In the genomic region with DNA sequence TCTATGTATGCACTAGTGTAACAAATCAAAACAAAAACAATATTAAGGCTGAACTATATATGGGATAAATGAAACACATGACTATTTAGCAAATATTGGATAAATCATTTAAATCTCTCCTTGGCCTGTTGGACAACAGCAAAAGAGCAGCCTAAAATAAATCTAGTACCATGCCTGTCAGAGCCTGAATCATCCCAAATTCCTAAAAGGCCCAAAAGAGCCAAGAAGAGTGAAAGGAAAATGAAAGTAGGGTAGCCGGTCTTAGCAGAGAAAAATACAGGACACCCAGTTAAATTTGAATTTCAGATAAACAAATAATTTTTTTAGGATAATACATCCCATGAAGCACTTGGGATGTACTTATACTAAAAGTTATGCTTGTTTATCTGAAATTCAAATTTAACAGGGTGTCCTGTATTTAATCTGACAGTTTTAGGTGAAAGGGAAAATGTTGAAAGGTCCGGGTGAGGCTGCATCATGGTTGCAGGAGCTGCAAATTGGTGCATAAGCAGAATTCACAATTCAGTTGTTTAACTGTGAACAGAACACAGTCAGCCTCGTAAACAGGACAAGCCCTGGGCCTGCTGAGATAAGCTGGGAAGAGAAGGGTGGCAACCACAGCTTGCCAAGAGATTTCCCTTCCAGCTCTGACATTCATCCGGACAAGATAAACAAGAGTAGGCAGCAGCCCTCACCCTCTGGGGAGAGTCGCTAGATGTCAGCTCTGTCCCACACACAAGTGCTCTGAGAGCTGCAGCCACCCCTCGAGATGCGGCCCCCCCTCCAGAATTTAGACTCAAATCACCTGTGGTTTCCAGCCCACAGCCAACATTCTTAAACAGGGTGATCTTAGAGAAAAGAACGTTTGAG, we compare ENCODE assay signal across 1 cellular context.
TF ChIP-seq lines count a peak whose summit lies in the region.

No MANE protein-coding gene starts in this region.

TF ChIP-seq in K562, 482 proteins besides CTCF, POLR2A, EP300 and RAD21 (continued from another document and continues in another):
- TF ChIP-seq, protein P1, sequence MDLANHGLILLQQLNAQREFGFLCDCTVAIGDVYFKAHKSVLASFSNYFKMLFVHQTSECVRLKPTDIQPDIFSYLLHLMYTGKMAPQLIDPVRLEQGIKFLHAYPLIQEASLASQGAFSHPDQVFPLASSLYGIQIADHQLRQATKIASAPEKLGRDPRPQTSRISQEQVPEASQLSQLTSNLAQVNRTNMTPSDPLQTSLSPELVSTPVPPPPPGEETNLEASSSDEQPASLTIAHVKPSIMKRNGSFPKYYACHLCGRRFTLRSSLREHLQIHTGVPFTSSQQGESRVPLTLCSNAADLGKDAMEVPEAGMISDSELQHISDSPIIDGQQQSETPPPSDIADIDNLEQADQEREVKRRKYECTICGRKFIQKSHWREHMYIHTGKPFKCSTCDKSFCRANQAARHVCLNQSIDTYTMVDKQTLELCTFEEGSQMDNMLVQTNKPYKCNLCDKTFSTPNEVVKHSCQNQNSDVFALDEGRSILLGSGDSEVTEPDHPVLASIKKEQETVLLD (IDR thresholded peaks at IDR 0.05), result no peak
- TF ChIP-seq, protein P2, sequence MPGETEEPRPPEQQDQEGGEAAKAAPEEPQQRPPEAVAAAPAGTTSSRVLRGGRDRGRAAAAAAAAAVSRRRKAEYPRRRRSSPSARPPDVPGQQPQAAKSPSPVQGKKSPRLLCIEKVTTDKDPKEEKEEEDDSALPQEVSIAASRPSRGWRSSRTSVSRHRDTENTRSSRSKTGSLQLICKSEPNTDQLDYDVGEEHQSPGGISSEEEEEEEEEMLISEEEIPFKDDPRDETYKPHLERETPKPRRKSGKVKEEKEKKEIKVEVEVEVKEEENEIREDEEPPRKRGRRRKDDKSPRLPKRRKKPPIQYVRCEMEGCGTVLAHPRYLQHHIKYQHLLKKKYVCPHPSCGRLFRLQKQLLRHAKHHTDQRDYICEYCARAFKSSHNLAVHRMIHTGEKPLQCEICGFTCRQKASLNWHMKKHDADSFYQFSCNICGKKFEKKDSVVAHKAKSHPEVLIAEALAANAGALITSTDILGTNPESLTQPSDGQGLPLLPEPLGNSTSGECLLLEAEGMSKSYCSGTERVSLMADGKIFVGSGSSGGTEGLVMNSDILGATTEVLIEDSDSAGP (CRISPR knock-in tag; IDR thresholded peaks at IDR 0.05), result no peak
- peak; percentile 76 for TF ChIP-seq TAL1 (IDR thresholded peaks at IDR 0.05)
- peak; percentile 78 for TF ChIP-seq ETV5 (CRISPR knock-in tag; IDR thresholded peaks at IDR 0.05; ENCODE audit: low read depth)
- TF ChIP-seq IFI16 (CRISPR knock-in tag; IDR thresholded peaks at IDR 0.05), result no peak
- TF ChIP-seq PHB (CRISPR knock-in tag; IDR thresholded peaks at IDR 0.05), result no peak
- TF ChIP-seq, protein P3, sequence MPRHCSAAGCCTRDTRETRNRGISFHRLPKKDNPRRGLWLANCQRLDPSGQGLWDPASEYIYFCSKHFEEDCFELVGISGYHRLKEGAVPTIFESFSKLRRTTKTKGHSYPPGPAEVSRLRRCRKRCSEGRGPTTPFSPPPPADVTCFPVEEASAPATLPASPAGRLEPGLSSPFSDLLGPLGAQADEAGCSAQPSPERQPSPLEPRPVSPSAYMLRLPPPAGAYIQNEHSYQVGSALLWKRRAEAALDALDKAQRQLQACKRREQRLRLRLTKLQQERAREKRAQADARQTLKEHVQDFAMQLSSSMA (CRISPR knock-in tag; IDR thresholded peaks at IDR 0.05), result no peak
- no peak for TF ChIP-seq ZBTB17 (CRISPR knock-in tag; IDR thresholded peaks at IDR 0.05)
- TF ChIP-seq, protein P4, sequence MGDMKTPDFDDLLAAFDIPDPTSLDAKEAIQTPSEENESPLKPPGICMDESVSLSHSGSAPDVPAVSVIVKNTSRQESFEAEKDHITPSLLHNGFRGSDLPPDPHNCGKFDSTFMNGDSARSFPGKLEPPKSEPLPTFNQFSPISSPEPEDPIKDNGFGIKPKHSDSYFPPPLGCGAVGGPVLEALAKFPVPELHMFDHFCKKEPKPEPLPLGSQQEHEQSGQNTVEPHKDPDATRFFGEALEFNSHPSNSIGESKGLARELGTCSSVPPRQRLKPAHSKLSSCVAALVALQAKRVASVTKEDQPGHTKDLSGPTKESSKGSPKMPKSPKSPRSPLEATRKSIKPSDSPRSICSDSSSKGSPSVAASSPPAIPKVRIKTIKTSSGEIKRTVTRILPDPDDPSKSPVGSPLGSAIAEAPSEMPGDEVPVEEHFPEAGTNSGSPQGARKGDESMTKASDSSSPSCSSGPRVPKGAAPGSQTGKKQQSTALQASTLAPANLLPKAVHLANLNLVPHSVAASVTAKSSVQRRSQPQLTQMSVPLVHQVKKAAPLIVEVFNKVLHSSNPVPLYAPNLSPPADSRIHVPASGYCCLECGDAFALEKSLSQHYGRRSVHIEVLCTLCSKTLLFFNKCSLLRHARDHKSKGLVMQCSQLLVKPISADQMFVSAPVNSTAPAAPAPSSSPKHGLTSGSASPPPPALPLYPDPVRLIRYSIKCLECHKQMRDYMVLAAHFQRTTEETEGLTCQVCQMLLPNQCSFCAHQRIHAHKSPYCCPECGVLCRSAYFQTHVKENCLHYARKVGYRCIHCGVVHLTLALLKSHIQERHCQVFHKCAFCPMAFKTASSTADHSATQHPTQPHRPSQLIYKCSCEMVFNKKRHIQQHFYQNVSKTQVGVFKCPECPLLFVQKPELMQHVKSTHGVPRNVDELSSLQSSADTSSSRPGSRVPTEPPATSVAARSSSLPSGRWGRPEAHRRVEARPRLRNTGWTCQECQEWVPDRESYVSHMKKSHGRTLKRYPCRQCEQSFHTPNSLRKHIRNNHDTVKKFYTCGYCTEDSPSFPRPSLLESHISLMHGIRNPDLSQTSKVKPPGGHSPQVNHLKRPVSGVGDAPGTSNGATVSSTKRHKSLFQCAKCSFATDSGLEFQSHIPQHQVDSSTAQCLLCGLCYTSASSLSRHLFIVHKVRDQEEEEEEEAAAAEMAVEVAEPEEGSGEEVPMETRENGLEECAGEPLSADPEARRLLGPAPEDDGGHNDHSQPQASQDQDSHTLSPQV (IDR thresholded peaks at IDR 0.05), result peak; percentile 51; the same call in 1 of the 2 replicates
- 0 out of 2 replicates have a peak, but pooled peaks have one; percentile 14 for TF ChIP-seq MBD2 (IDR thresholded peaks at IDR 0.05; ENCODE audit: borderline replicate concordance, low read depth)
- TF ChIP-seq MEF2A (IDR thresholded peaks at IDR 0.05; ENCODE audit: control insufficient read depth, low read depth, low read length), result 0 out of 2 replicates have a peak, but pooled peaks have one; percentile 13
- TF ChIP-seq TCFL5 (CRISPR knock-in tag; conservative IDR thresholded peaks at IDR 0.05), result no peak
- TF ChIP-seq MEF2D (tag; conservative IDR thresholded peaks at IDR 0.05; ENCODE audit: low read depth), result no peak
- peak; percentile 30; the same call in 1 of the 2 replicates for TF ChIP-seq NFE2 (IDR thresholded peaks at IDR 0.05; ENCODE audit: low read depth)
- TF ChIP-seq ZNF24 (IDR thresholded peaks at IDR 0.05), result 0 out of 2 replicates have a peak, but pooled peaks have one; percentile 15
- TF ChIP-seq NCOR1 (IDR thresholded peaks at IDR 0.05), result peak; percentile 76
- no peak for TF ChIP-seq RBFOX2 (IDR thresholded peaks at IDR 0.05; ENCODE audit: low read depth, low read length)
- TF ChIP-seq SETDB1 (IDR thresholded peaks at IDR 0.05; ENCODE audit: low read length), result no peak
- TF ChIP-seq MCM7 (IDR thresholded peaks at IDR 0.05), result no peak
- TF ChIP-seq TCF7 (IDR thresholded peaks at IDR 0.05; ENCODE audit: borderline replicate concordance), result no peak
- TF ChIP-seq DPF2 (IDR thresholded peaks at IDR 0.05), result peak; percentile 81
- TF ChIP-seq GTF2A2 (tag; IDR thresholded peaks at IDR 0.05), result no peak
- TF ChIP-seq CTBP1 (IDR thresholded peaks at IDR 0.05; ENCODE audit: borderline replicate concordance), result peak; percentile 91
- peak; percentile 78 for TF ChIP-seq TEAD4 (IDR thresholded peaks at IDR 0.05; ENCODE audit: low read length)
- TF ChIP-seq TEAD4 (CRISPR knock-in tag; IDR thresholded peaks at IDR 0.05; ENCODE audit: borderline replicate concordance), result no peak
- TF ChIP-seq FOXA3 (CRISPR knock-in tag; conservative IDR thresholded peaks at IDR 0.05 in 1 of 2, IDR thresholded peaks at IDR 0.05 in 1 of 2), result peak; percentile 63 to 72; a peak in 3 of 4 replicates
- TF ChIP-seq BRD9 (IDR thresholded peaks at IDR 0.05; ENCODE audit: low read depth, partially characterized antibody), result no peak
- peak; percentile 76 for TF ChIP-seq MYNN (IDR thresholded peaks at IDR 0.05)
- no peak for TF ChIP-seq MYNN (CRISPR knock-in tag; IDR thresholded peaks at IDR 0.05)
- TF ChIP-seq ZKSCAN1 (IDR thresholded peaks at IDR 0.05; ENCODE audit: low read depth, low read length), result peak; percentile 90
- TF ChIP-seq, protein P5, sequence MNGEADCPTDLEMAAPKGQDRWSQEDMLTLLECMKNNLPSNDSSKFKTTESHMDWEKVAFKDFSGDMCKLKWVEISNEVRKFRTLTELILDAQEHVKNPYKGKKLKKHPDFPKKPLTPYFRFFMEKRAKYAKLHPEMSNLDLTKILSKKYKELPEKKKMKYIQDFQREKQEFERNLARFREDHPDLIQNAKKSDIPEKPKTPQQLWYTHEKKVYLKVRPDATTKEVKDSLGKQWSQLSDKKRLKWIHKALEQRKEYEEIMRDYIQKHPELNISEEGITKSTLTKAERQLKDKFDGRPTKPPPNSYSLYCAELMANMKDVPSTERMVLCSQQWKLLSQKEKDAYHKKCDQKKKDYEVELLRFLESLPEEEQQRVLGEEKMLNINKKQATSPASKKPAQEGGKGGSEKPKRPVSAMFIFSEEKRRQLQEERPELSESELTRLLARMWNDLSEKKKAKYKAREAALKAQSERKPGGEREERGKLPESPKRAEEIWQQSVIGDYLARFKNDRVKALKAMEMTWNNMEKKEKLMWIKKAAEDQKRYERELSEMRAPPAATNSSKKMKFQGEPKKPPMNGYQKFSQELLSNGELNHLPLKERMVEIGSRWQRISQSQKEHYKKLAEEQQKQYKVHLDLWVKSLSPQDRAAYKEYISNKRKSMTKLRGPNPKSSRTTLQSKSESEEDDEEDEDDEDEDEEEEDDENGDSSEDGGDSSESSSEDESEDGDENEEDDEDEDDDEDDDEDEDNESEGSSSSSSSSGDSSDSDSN (IDR thresholded peaks at IDR 0.05; ENCODE audit: borderline replicate concordance in 1 of 2, low read depth in 2 of 2, low read length in 2 of 2), result peak; percentile 31 to 77; a peak in 1 of 4 replicates
- TF ChIP-seq, protein P6, sequence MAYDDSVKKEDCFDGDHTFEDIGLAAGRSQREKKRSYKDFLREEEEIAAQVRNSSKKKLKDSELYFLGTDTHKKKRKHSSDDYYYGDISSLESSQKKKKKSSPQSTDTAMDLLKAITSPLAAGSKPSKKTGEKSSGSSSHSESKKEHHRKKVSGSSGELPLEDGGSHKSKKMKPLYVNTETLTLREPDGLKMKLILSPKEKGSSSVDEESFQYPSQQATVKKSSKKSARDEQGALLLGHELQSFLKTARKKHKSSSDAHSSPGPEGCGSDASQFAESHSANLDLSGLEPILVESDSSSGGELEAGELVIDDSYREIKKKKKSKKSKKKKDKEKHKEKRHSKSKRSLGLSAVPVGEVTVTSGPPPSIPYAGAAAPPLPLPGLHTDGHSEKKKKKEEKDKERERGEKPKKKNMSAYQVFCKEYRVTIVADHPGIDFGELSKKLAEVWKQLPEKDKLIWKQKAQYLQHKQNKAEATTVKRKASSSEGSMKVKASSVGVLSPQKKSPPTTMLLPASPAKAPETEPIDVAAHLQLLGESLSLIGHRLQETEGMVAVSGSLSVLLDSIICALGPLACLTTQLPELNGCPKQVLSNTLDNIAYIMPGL (CRISPR knock-in tag; IDR thresholded peaks at IDR 0.05), result no peak
- TF ChIP-seq PTBP1 (IDR thresholded peaks at IDR 0.05; ENCODE audit: low read depth, low read length), result no peak
- peak; percentile 82 for TF ChIP-seq ETV1 (tag; conservative IDR thresholded peaks at IDR 0.05; ENCODE audit: low read depth)
- TF ChIP-seq HMG20A (CRISPR knock-in tag; conservative IDR thresholded peaks at IDR 0.05), result no peak
- TF ChIP-seq, protein P7, sequence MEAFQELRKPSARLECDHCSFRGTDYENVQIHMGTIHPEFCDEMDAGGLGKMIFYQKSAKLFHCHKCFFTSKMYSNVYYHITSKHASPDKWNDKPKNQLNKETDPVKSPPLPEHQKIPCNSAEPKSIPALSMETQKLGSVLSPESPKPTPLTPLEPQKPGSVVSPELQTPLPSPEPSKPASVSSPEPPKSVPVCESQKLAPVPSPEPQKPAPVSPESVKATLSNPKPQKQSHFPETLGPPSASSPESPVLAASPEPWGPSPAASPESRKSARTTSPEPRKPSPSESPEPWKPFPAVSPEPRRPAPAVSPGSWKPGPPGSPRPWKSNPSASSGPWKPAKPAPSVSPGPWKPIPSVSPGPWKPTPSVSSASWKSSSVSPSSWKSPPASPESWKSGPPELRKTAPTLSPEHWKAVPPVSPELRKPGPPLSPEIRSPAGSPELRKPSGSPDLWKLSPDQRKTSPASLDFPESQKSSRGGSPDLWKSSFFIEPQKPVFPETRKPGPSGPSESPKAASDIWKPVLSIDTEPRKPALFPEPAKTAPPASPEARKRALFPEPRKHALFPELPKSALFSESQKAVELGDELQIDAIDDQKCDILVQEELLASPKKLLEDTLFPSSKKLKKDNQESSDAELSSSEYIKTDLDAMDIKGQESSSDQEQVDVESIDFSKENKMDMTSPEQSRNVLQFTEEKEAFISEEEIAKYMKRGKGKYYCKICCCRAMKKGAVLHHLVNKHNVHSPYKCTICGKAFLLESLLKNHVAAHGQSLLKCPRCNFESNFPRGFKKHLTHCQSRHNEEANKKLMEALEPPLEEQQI (IDR thresholded peaks at IDR 0.05), result 0 out of 2 replicates have a peak, but pooled peaks have one; percentile 26
- TF ChIP-seq ZNF79 (CRISPR knock-in tag; IDR thresholded peaks at IDR 0.05; ENCODE audit: low read depth), result no peak
- peak; percentile 49 for TF ChIP-seq MEIS2 (IDR thresholded peaks at IDR 0.05; ENCODE audit: partially characterized antibody)
- TF ChIP-seq SLC30A9 (CRISPR knock-in tag; IDR thresholded peaks at IDR 0.05), result no peak
- no peak for TF ChIP-seq ZNF282 (CRISPR knock-in tag; IDR thresholded peaks at IDR 0.05)
- peak; percentile 95 to 97 for TF ChIP-seq FOXK2 (conservative IDR thresholded peaks at IDR 0.05 in 1 of 2, IDR thresholded peaks at IDR 0.05 in 1 of 2; ENCODE audit: low read depth in 2 of 2)
- 0 out of 4 replicates have a peak, but pooled peaks of 1 of the 2 experiments have one; percentile 26 for TF ChIP-seq TEAD1 (CRISPR knock-in tag; IDR thresholded peaks at IDR 0.05)
- no peak for TF ChIP-seq ZC3H8 (IDR thresholded peaks at IDR 0.05)
- TF ChIP-seq FOXP1 (CRISPR knock-in tag; IDR thresholded peaks at IDR 0.05), result no peak
- peak; percentile 26 for TF ChIP-seq CCNT2 (IDR thresholded peaks at IDR 0.05; ENCODE audit: borderline replicate concordance, extremely low read depth, insufficient read length, low read depth, low read length)
- no peak; the same call in 1 of the 2 replicates for TF ChIP-seq ZNF384 (IDR thresholded peaks at IDR 0.05; ENCODE audit: low read depth, low read length)
- TF ChIP-seq JUND (IDR thresholded peaks at IDR 0.05; ENCODE audit: borderline replicate concordance, low read depth, low read length), result peak; percentile 55
- TF ChIP-seq JUND (tag; IDR thresholded peaks at IDR 0.05; ENCODE audit: borderline replicate concordance, low read depth, low read length), result peak; percentile 58; the same call in 1 of the 3 replicates
- no peak for TF ChIP-seq SP2 (IDR thresholded peaks at IDR 0.05; ENCODE audit: extremely low read depth, low read depth, low read length, poor library complexity, severe bottlenecking)
